20 cellular contexts compared by ENCODE assay signal in genomic region chr11:8691601-8692000, GRCh38. TPM values are rescaled to one million over a fixed set of nuclear protein-coding genes. Genes with fewer than 3 reads are reported as not detected.
A peak's percentile ranks its signal among the peaks of the same experiment; 100 is the strongest.
DNase-seq lines count a peak whose midpoint lies in the region; ATAC-seq, FAIRE-seq and TF ChIP-seq lines count a peak whose summit lies in the region.
"Had no signal": no experiment of that assay in that cellular context is flagged by ENCODE, and none has a peak within 500 bp of the region (broad histone marks: within the 10 kb centered on the region; RNA-seq: fewer than 3 reads in every experiment).

No MANE protein-coding gene starts in this region.

- no peak for FAIRE-seq in K562 (lab: Jason Lieb, UNC)
- FAIRE-seq: A204.1 had no signal

- H3K9ac ChIP-seq in K562 (ENCODE audit: insufficient read depth in 1 of 2, low read depth in 2 of 2, low read length in 2 of 2), result no peak overlapping the region

- no peak overlapping the region for H3K4me2 ChIP-seq in K562 (ENCODE audit: insufficient read depth, low read length)

- intact Hi-C loops in CD4-positive, alpha-beta T cell (cut with DNase I, micrococcal nuclease), result no loop called here
- intact Hi-C loops in K562 (cut with micrococcal nuclease), result no loop called here

- H3K27me3 ChIP-seq in CD4-positive, alpha-beta T cell (ENCODE audit: control insufficient read depth, insufficient read depth, low read length), result no peaks in the 10 kb centered on the region
- no peaks in the 10 kb centered on the region for H3K27me3 ChIP-seq in K562 (ENCODE audit: control insufficient read depth in 2 of 2, insufficient read depth in 2 of 2, low read length in 2 of 2)

- peaks cover 40% of the 10 kb centered on the region for H3K4me1 Mint-ChIP-seq in activated T-cell treated with anti-CD3 and anti-CD28 coated beads, Interleukin-2, amount 50 U/mL, for 24 hours (ENCODE audit: low read depth)
- H3K4me1 Mint-ChIP-seq in activated T-cell treated with anti-CD3 and anti-CD28 coated beads, Interleukin-2, amount 50 U/mL, for 4 hours (ENCODE audit: low read depth), result peaks cover 34% of the 10 kb centered on the region
- H3K4me1 Mint-ChIP-seq in CD4-positive, alpha-beta T cell (ENCODE audit: low read depth), result peaks cover 27% of the 10 kb centered on the region
- H3K4me1 Mint-ChIP-seq in neural crest cell, result peaks cover 27% of the 10 kb centered on the region

- in situ Hi-C loops in K562 (cut with MboI), result no loop called here

- peaks cover 97% of the 10 kb centered on the region for H3K36me3 Mint-ChIP-seq in activated T-cell treated with anti-CD3 and anti-CD28 coated beads, Interleukin-2, amount 50 U/mL, for 24 hours (ENCODE audit: low read depth)
- peaks cover 17% of the 10 kb centered on the region for H3K36me3 Mint-ChIP-seq in activated T-cell treated with anti-CD3 and anti-CD28 coated beads, Interleukin-2, amount 50 U/mL, for 4 hours (ENCODE audit: insufficient read depth)
- peaks cover 27% of the 10 kb centered on the region for H3K36me3 Mint-ChIP-seq in CD4-positive, alpha-beta T cell (ENCODE audit: low read depth)
- H3K36me3 Mint-ChIP-seq in neural crest cell (ENCODE audit: low read depth), result peaks cover 34% of the 10 kb centered on the region

- peaks cover 73% of the 10 kb centered on the region for H3K36me3 ChIP-seq in K562 (ENCODE audit: control insufficient read depth, insufficient read depth, low read length)

- H3K4me3 Mint-ChIP-seq in activated T-cell treated with anti-CD3 and anti-CD28 coated beads, Interleukin-2, amount 50 U/mL, for 24 hours, result no peak overlapping the region
- H3K4me3 Mint-ChIP-seq in activated T-cell treated with anti-CD3 and anti-CD28 coated beads, Interleukin-2, amount 50 U/mL, for 4 hours, result no peak overlapping the region
- peak overlapping the region; percentile 20 for H3K4me3 Mint-ChIP-seq in CD4-positive, alpha-beta T cell
- peak overlapping the region; percentile 14 for H3K4me3 Mint-ChIP-seq in neural crest cell

- no peaks in the 10 kb centered on the region for H4K20me1 ChIP-seq in K562 (replicated peaks; ENCODE audit: control insufficient read depth, insufficient read depth, low read length)

- no TSS peak for BruUV-seq in K562 (replicated peaks; lab: Mats Ljungman, UMichigan)

- TF ChIP-seq EP300 in K562 (IDR thresholded peaks at IDR 0.05; ENCODE audit: low read length), result no peak

- no peak; the same call in 1 of the 2 replicates for TF ChIP-seq POLR2A in K562 (conservative IDR thresholded peaks at IDR 0.05)

- H3K9me3 Mint-ChIP-seq in activated T-cell treated with anti-CD3 and anti-CD28 coated beads, Interleukin-2, amount 50 U/mL, for 24 hours, result no peaks in the 10 kb centered on the region
- H3K9me3 Mint-ChIP-seq in activated T-cell treated with anti-CD3 and anti-CD28 coated beads, Interleukin-2, amount 50 U/mL, for 4 hours, result no peaks in the 10 kb centered on the region
- H3K9me3 Mint-ChIP-seq in CD4-positive, alpha-beta T cell, result no peaks in the 10 kb centered on the region
- H3K9me3 Mint-ChIP-seq in neural crest cell, result no peaks in the 10 kb centered on the region
- H3K9me3 Mint-ChIP-seq: CD8-positive, alpha-beta memory T cell had no signal

- H3K4me1 ChIP-seq in K562 (replicated peaks in 1 of 2; ENCODE audit: control insufficient read depth in 2 of 2, insufficient read depth in 2 of 2, low read length in 2 of 2), result peaks cover 7 to 10% of the 10 kb centered on the region in 2 experiments; a peak in 4 of 5 replicates

- CTCF ChIA-PET in CD4-positive, alpha-beta T cell (lab: Charles Lee), result no interaction called here
- CTCF ChIA-PET in K562 (lab: Yijun Ruan, JAX; ENCODE audit: low intra/inter-chr PET ratio), result no interaction called here

- 92% methylated on average over 6 of the region's 6 CpGs for WGBS in K562 (ENCODE audit: insufficient coverage, low coverage, missing lambda C conversion rate)

- no peaks in the 10 kb centered on the region for H3K9me3 ChIP-seq in CD4-positive, alpha-beta T cell (ENCODE audit: control insufficient read depth, low read length)
- no peaks in the 10 kb centered on the region for H3K9me3 ChIP-seq in K562 (replicated peaks; ENCODE audit: control insufficient read depth, insufficient read depth, low read depth, low read length)

- H3K9me1 ChIP-seq in K562 (ENCODE audit: control insufficient read depth, insufficient read depth, low read length), result no peaks in the 10 kb centered on the region

- POLR2A ChIA-PET in CD4-positive, alpha-beta T cell (lab: Charles Lee), result interaction anchor here (1.2 kb wide), 1 partner anchor 9 kb away, joined by 4 read pairs; the partner anchor contains the start of genes RPL27A and TRIM66
- POLR2A ChIA-PET in K562 (lab: Yijun Ruan, JAX), result interaction anchor here (1.3 to 2.1 kb wide), 5 partner anchors 10 to 268 kb away, joined by 4 to 5 read pairs (median 5); partner anchors contain the start of genes RPL27A and TRIM66

- H3K27me3 Mint-ChIP-seq in activated T-cell treated with anti-CD3 and anti-CD28 coated beads, Interleukin-2, amount 50 U/mL, for 24 hours, result no peaks in the 10 kb centered on the region
- no peaks in the 10 kb centered on the region for H3K27me3 Mint-ChIP-seq in activated T-cell treated with anti-CD3 and anti-CD28 coated beads, Interleukin-2, amount 50 U/mL, for 4 hours (ENCODE audit: low read depth)
- H3K27me3 Mint-ChIP-seq in CD4-positive, alpha-beta T cell, result no peaks in the 10 kb centered on the region
- H3K27me3 Mint-ChIP-seq in neural crest cell (ENCODE audit: low read depth), result peaks cover 9% of the 10 kb centered on the region
- H3K27me3 Mint-ChIP-seq: CD8-positive, alpha-beta memory T cell had no signal

- peaks cover 34% of the 10 kb centered on the region for H3K79me2 ChIP-seq in K562 (ENCODE audit: control insufficient read depth, insufficient read depth, low read length)

- no peak overlapping the region for H3K27ac ChIP-seq in CD4-positive, alpha-beta T cell (ENCODE audit: low read depth, low read length)
- H3K27ac ChIP-seq in K562 (ENCODE audit: extremely low read depth, low read depth, low read length), result no peak overlapping the region

- no peak overlapping the region for H2AFZ ChIP-seq in K562 (ENCODE audit: low read depth, low read length)

- no peak for TF ChIP-seq RAD21 in K562 (CRISPR knock-in tag; conservative IDR thresholded peaks at IDR 0.05 in 1 of 2, IDR thresholded peaks at IDR 0.05 in 1 of 2)

- no peak for ATAC-seq in activated T-cell treated with anti-CD3 and anti-CD28 coated beads, Interleukin-2, amount 50 U/mL, for 4 hours
- no peak for ATAC-seq in CD4-positive, alpha-beta T cell (ENCODE audit: poor library complexity)
- ATAC-seq in K562 (no peak), GM21717 (IDR thresholded peaks at IDR 0.05; ENCODE audit: unreplicated experiment) (no peak)
- ATAC-seq: SK-N-SH treated with all-trans-retinoic acid at 6 μM for 48 hours had no signal

- no peak for DNase-seq in activated T-cell treated with anti-CD3 and anti-CD28 coated beads, Interleukin-2, amount 50 U/mL, for 24 hours
- DNase-seq in activated T-cell treated with anti-CD3 and anti-CD28 coated beads, Interleukin-2, amount 50 U/mL, for 4 hours, result no peak
- DNase-seq in CD4-positive, alpha-beta T cell, result no peak
- DNase-seq in K562 (ENCODE audit: extremely low read depth in 1 of 4, low spot score in 3 of 4) (no peak), neural crest cell (ENCODE audit: low read depth, low spot score) (no peak), mucosa of gallbladder (ENCODE audit: low spot score) (no peak), NAMALWA (ENCODE audit: low spot score) (no peak)
- DNase-seq: CD8-positive, alpha-beta memory T cell; DMS79; H7; KG1; NCI-H1417; NCI-H187; NCI-H2107; NCI-H524; NCI-H82; SIG-M5 had no signal

- no peak overlapping the region for H3K4me3 ChIP-seq in K562

- peak overlapping the region; percentile 0 for H3K27ac Mint-ChIP-seq in activated T-cell treated with anti-CD3 and anti-CD28 coated beads, Interleukin-2, amount 50 U/mL, for 24 hours
- no peak overlapping the region for H3K27ac Mint-ChIP-seq in CD4-positive, alpha-beta T cell
- no peak overlapping the region for H3K27ac Mint-ChIP-seq in neural crest cell (ENCODE audit: unreplicated experiment)
- H3K27ac Mint-ChIP-seq: CD8-positive, alpha-beta memory T cell had no signal

- TF ChIP-seq CTCF in CD4-positive, alpha-beta T cell (IDR thresholded peaks at IDR 0.05), result no peak
- no peak for TF ChIP-seq CTCF in K562 (IDR thresholded peaks at IDR 0.05 in 2 of 3, conservative IDR thresholded peaks at IDR 0.05 in 1 of 3; ENCODE audit: insufficient read depth in 2 of 3, low read depth in 1 of 3, low read length in 3 of 3)
- TF ChIP-seq CTCF in neural crest cell (conservative IDR thresholded peaks at IDR 0.05), result no peak

RNA-seq across cellular contexts. Expression of gene RPL27A, which starts 9.0 kb away (rescaled TPM):
- 1,000 to 10,000 TPM; 1,340 to 1,866 (median 1,663) TPM for total RNA-seq in activated T-cell treated with anti-CD3 and anti-CD28 coated beads, Interleukin-2, amount 50 U/mL, for 4 hours
- 1,000 to 10,000 TPM; 1,667 to 1,721 TPM for total RNA-seq in CD4-positive, alpha-beta T cell
- total RNA-seq in K562 (2011; cell fraction: chromatin; rRNA removed; ENCODE audit: low replicate concordance), result 560 and 600 TPM in 2 replicates
- total RNA-seq in K562 (2011; cell fraction: nucleolus; rRNA removed), result 526 and 569 TPM in 2 replicates
- 1,166 and 1,811 TPM in 2 replicates for total RNA-seq in K562 (2011; cell fraction: nucleoplasm; rRNA removed)
- total RNA-seq in K562 (2014; rRNA removed) (2,206 and 2,540 TPM in 2 replicates), K562 (2014; rRNA removed; fragmentation: Illumina TruSeq; extraction: Trizol) (2,267 and 2,674 TPM in 2 replicates), K562 (2015; rRNA removed; fragmentation: Illumina TruSeq; extraction: Trizol) (2,745 and 2,768 TPM in 2 replicates), K562 (2021) (1,153 and 1,212 TPM in 2 replicates), neural crest cell (711 and 720 TPM in 2 replicates), mucosa of gallbladder (513 TPM)
- polyA plus RNA-seq in K562 (2011; rRNA removed) (1,586 and 1,654 TPM in 2 replicates), K562 (2014; fragmentation: Illumina TruSeq; extraction: Trizol) (3,464 and 4,241 TPM in 2 replicates), K562 (2014; fragmentation: Nextera tagmentation; extraction: Ambion mirVana) (100 to 1,000 TPM; 790 to 918 TPM), K562 (2014; rRNA removed) (3,280 and 3,385 TPM in 2 replicates)
- polyA plus RNA-seq in K562 (2011; cell fraction: cytosol; rRNA removed), result 1,514 and 1,625 TPM in 2 replicates
- 535 and 616 TPM in 2 replicates for polyA plus RNA-seq in K562 (2011; cell fraction: nucleus; rRNA removed)
- 1,939 and 1,982 TPM in 2 replicates for polyA plus RNA-seq in K562 (2012)
- polyA minus RNA-seq in K562 (2011; rRNA and poly(A)+ RNA removed), result 710 and 903 TPM in 2 replicates
- 532 and 573 TPM in 2 replicates for polyA minus RNA-seq in K562 (2011; cell fraction: cytosol; rRNA and poly(A)+ RNA removed)
- 291 and 482 TPM in 2 replicates for polyA minus RNA-seq in K562 (2011; cell fraction: nucleus; rRNA and poly(A)+ RNA removed)

RNA-seq across cellular contexts. Expression of gene TRIM66, which starts 9.1 kb away (rescaled TPM):
- total RNA-seq in activated T-cell treated with anti-CD3 and anti-CD28 coated beads, Interleukin-2, amount 50 U/mL, for 4 hours, result 1 to 10 TPM; 4.0 to 8.3 (median 6.7) TPM
- 1 to 10 TPM; 6.8 to 9.8 TPM for total RNA-seq in CD4-positive, alpha-beta T cell
- total RNA-seq in K562 (2011; cell fraction: chromatin; rRNA removed; ENCODE audit: low replicate concordance), result 100 and 148 TPM in 2 replicates
- 31.2 and 37.6 TPM in 2 replicates for total RNA-seq in K562 (2011; cell fraction: nucleolus; rRNA removed)
- total RNA-seq in K562 (2011; cell fraction: nucleoplasm; rRNA removed), result 33.7 and 43.8 TPM in 2 replicates
- total RNA-seq in K562 (2014; rRNA removed) (1.9 and 4.6 TPM in 2 replicates), K562 (2014; rRNA removed; fragmentation: Illumina TruSeq; extraction: Trizol) (5.4 and 8.1 TPM in 2 replicates), K562 (2015; rRNA removed; fragmentation: Illumina TruSeq; extraction: Trizol) (4.1 and 4.9 TPM in 2 replicates), K562 (2021) (5.9 and 6.7 TPM in 2 replicates), neural crest cell (6.5 and 10.2 TPM in 2 replicates), mucosa of gallbladder (7.1 TPM)
- polyA plus RNA-seq in K562 (2011; rRNA removed) (7.3 and 9.0 TPM in 2 replicates), K562 (2014; fragmentation: Illumina TruSeq; extraction: Trizol) (4.5 and 4.9 TPM in 2 replicates), K562 (2014; fragmentation: Nextera tagmentation; extraction: Ambion mirVana) (1 to 10 TPM; 1.1 to 1.2 TPM), K562 (2014; rRNA removed) (5.1 and 6.7 TPM in 2 replicates)
- 2.8 and 4.2 TPM in 2 replicates for polyA plus RNA-seq in K562 (2011; cell fraction: cytosol; rRNA removed)
- polyA plus RNA-seq in K562 (2011; cell fraction: nucleus; rRNA removed), result 26.4 and 34.2 TPM in 2 replicates
- 3.8 and 6.0 TPM in 2 replicates for polyA plus RNA-seq in K562 (2012)
- 25.1 and 26.9 TPM in 2 replicates for polyA minus RNA-seq in K562 (2011; rRNA and poly(A)+ RNA removed)
- 3.0 TPM in 2 replicates for polyA minus RNA-seq in K562 (2011; cell fraction: cytosol; rRNA and poly(A)+ RNA removed)
- polyA minus RNA-seq in K562 (2011; cell fraction: nucleus; rRNA and poly(A)+ RNA removed), result 16.6 and 19.3 TPM in 2 replicates

Comparison
In these comparisons a context has a peak if more than half of its experiments do, and no peak if none do; other contexts are left out.
1. H3K4me3 Mint-ChIP-seq: peak in CD4-positive, alpha-beta T cell (single experiment) and neural crest cell (single experiment); none in activated T-cell treated with anti-CD3 and anti-CD28 coated beads, Interleukin-2, amount 50 U/mL, for 24 hours (single experiment) and activated T-cell treated with anti-CD3 and anti-CD28 coated beads, Interleukin-2, amount 50 U/mL, for 4 hours (single experiment).